ENCODE assay signal across 15 cellular contexts in genomic region chr16:83779881-83780280, GRCh38. TPM values are rescaled to one million over a fixed set of nuclear protein-coding genes. Genes with fewer than 3 reads are reported as not detected.
DNase-seq lines count a peak whose midpoint lies in the region; ATAC-seq lines count a peak whose summit lies in the region.
"Had no signal": no experiment of that assay in that cellular context is flagged by ENCODE, and none has a peak within 500 bp of the region (broad histone marks: within the 10 kb centered on the region; RNA-seq: fewer than 3 reads in every experiment).

No MANE protein-coding gene starts in this region.

- no peaks in the 10 kb centered on the region for H3K27me3 ChIP-seq in right cardiac atrium (ENCODE audit: control insufficient read depth, insufficient read depth)
- H3K27me3 ChIP-seq: sigmoid colon, testis had no signal

- H3K27ac ChIP-seq in right cardiac atrium (ENCODE audit: low read length): no peak overlapping the region
- H3K27ac ChIP-seq: 22Rv1, sigmoid colon, testis had no signal

- no peaks in the 10 kb centered on the region for H3K9me3 ChIP-seq in right cardiac atrium (ENCODE audit: control insufficient read depth, low read length)
- H3K9me3 ChIP-seq: sigmoid colon, testis had no signal

- H3K4me1 ChIP-seq in right cardiac atrium (ENCODE audit: control insufficient read depth, insufficient read depth, low read length): peaks cover 5% of the 10 kb centered on the region
- H3K4me1 ChIP-seq: sigmoid colon had no signal

- intact Hi-C loops in right cardiac atrium (cut with DNase I): no loop called here

- H3K4me3 ChIP-seq in right cardiac atrium (ENCODE audit: low read length): no peak overlapping the region
- H3K4me3 ChIP-seq: sigmoid colon, testis had no signal

- ATAC-seq in right cardiac atrium (peak; percentile 52 to 55), HG03565 (IDR thresholded peaks at IDR 0.05; ENCODE audit: unreplicated experiment) (no peak), HG03342 (IDR thresholded peaks at IDR 0.05; ENCODE audit: unreplicated experiment) (no peak)

- whole genome bisulfite sequencing in right cardiac atrium: 18% methylated on average over 6 of the region's 6 CpGs

- peak; percentile 9 for DNase-seq in DMS 273 (lab: John Stamatoyannopoulos, UW; ENCODE audit: unreplicated experiment)
- no peak for DNase-seq in DMS 273 treated with DMSO at 0.1 percent for 48 hours (lab: John Stamatoyannopoulos, UW)
- DNase-seq in astrocyte of the hippocampus (ENCODE audit: low read depth, low spot score): peak; percentile 71
- no peak for DNase-seq in right cardiac atrium
- peak; percentile 31 for DNase-seq in stromal cell of bone marrow (ENCODE audit: low read depth)
- no peak for DNase-seq in HUDEP-2 (lab: John Stamatoyannopoulos, UW; ENCODE audit: unreplicated experiment in 76 of 76)
- DNase-seq: effector CD8-positive, alpha-beta T cell; H9; NCI-H1417 treated with DMSO at 0.1 percent for 48 hours; NCI-H524; sigmoid colon; testis had no signal

RNA-seq across cellular contexts. Expression of gene HSBP1, which starts 27.9 kb away (rescaled TPM):
- total RNA-seq in right cardiac atrium: 100 to 1,000 TPM; 133 to 173 (median 155) TPM
- 102 TPM for polyA plus RNA-seq in right cardiac atrium

Comparison
In these comparisons a context has a peak if more than half of its experiments do, and no peak if none do; other contexts are left out.
1. DNase-seq: peak in DMS 273 (single experiment), astrocyte of the hippocampus (single experiment) and stromal cell of bone marrow (single experiment); none in DMS 273 treated with DMSO at 0.1 percent for 48 hours (single experiment), right cardiac atrium (0 of 3) and HUDEP-2 (0 of 76).
2. ATAC-seq: peak in right cardiac atrium (2 of 2); none in HG03565 (single experiment) and HG03342 (single experiment).